Comparison of ENCODE assay signal across 28 cellular contexts in genomic region chr3:11596387-11596786, GRCh38. TPM values are rescaled to one million over a fixed set of nuclear protein-coding genes. Genes with fewer than 3 reads are reported as not detected.
A peak's percentile ranks its signal among the peaks of the same experiment; 100 is the strongest.
DNase-seq lines count a peak whose midpoint lies in the region; ATAC-seq and TF ChIP-seq lines count a peak whose summit lies in the region.
"Had no signal": no experiment of that assay in that cellular context is flagged by ENCODE, and none has a peak within 500 bp of the region (broad histone marks: within the 10 kb centered on the region; RNA-seq: fewer than 3 reads in every experiment).

No MANE protein-coding gene starts in this region.

- TF ChIP-seq CTCF in natural killer cell (IDR thresholded peaks at IDR 0.05) (no peak), choroid plexus epithelial cell (conservative IDR thresholded peaks at IDR 0.05; ENCODE audit: low read depth, low read length) (no peak), mesothelial cell of epicardium (IDR thresholded peaks at IDR 0.05; ENCODE audit: unreplicated experiment) (no peak), vagina (IDR thresholded peaks at IDR 0.05) (no peak)

- peak overlapping the region; percentile 29 to 42 for H3K27ac Mint-ChIP-seq in natural killer cell
- H3K27ac Mint-ChIP-seq in natural killer cell treated with Interleukin-12 subunit alpha and Interleukin-12 subunit beta and Interleukin-15 and Interleukin-18, amount 100 ng/mL, for 72 hours: no peak overlapping the region
- peak overlapping the region; percentile 47 for H3K27ac Mint-ChIP-seq in mesothelial cell of epicardium
- H3K27ac Mint-ChIP-seq in activated CD4-positive, alpha-beta T cell treated with anti-CD3 and anti-CD28 coated beads, Interleukin-2, amount 10 ng/mL, durations not matched to agents 7 days and 5 days: no peak overlapping the region
- H3K27ac Mint-ChIP-seq: activated CD4-positive, alpha-beta memory T cell treated with anti-CD3 and anti-CD28 coated beads for 36 hours; activated naive CD4-positive, alpha-beta T cell treated with anti-CD3 and anti-CD28 coated beads, Interleukin-2, amount 50 U/mL, for 72 hours; activated T-helper 1 cell treated with anti-CD3 and anti-CD28 coated beads, Interleukin-12 subunit alpha, Interleukin-12 subunit beta, Interleukin-2, Interleukin-4 antibody, amounts not matched to agents 30 ng/mL and 10 ng/mL and 1 ng/mL, durations not matched to agents 14 hours and 24 hours and 36 hours; T-helper 17 cell had no signal

- H3K4me1 Mint-ChIP-seq in natural killer cell (peaks cover 57 to 63% of the 10 kb centered on the region in 2 donors), mesothelial cell of epicardium (peaks cover 50% of the 10 kb centered on the region)
- peaks cover 23 to 32% of the 10 kb centered on the region in 2 donors for H3K4me1 Mint-ChIP-seq in natural killer cell treated with Interleukin-12 subunit alpha and Interleukin-12 subunit beta and Interleukin-15 and Interleukin-18, amount 100 ng/mL, for 72 hours (ENCODE audit: low read depth in 2 of 2)
- peaks cover 14% of the 10 kb centered on the region for H3K4me1 Mint-ChIP-seq in activated CD4-positive, alpha-beta T cell treated with anti-CD3 and anti-CD28 coated beads, Interleukin-2, amount 10 ng/mL, durations not matched to agents 7 days and 5 days

- no peak overlapping the region for H3K27ac ChIP-seq in vagina
- H3K27ac ChIP-seq: epithelial cell of prostate, GM23248, neutrophil, upper lobe of left lung had no signal

- CTCF ChIA-PET in activated CD4-positive, alpha-beta T cell treated with anti-CD3 and anti-CD28 coated beads, Interleukin-2, amount 10 ng/mL, durations not matched to agents 7 days and 5 days (lab: Charles Lee): no interaction called here

- no peak overlapping the region for H3K4me3 ChIP-seq in choroid plexus epithelial cell (ENCODE audit: low read depth, low read length)
- H3K4me3 ChIP-seq in vagina: no peak overlapping the region
- H3K4me3 ChIP-seq: GM23248, lung, upper lobe of left lung had no signal

- intact Hi-C loops in natural killer cell (cut with micrococcal nuclease): no loop called here
- intact Hi-C loops in vagina (cut with DNase I): no loop called here

- H3K27me3 Mint-ChIP-seq in natural killer cell (ENCODE audit: low read depth in 2 of 2): no peaks in the 10 kb centered on the region
- H3K27me3 Mint-ChIP-seq in natural killer cell treated with Interleukin-12 subunit alpha and Interleukin-12 subunit beta and Interleukin-15 and Interleukin-18, amount 100 ng/mL, for 72 hours: no peaks in the 10 kb centered on the region
- no peaks in the 10 kb centered on the region for H3K27me3 Mint-ChIP-seq in mesothelial cell of epicardium (ENCODE audit: low read depth)
- H3K27me3 Mint-ChIP-seq in activated CD4-positive, alpha-beta T cell treated with anti-CD3 and anti-CD28 coated beads, Interleukin-2, amount 10 ng/mL, durations not matched to agents 7 days and 5 days: no peaks in the 10 kb centered on the region
- H3K27me3 Mint-ChIP-seq: activated CD4-positive, alpha-beta memory T cell treated with anti-CD3 and anti-CD28 coated beads for 36 hours; central memory CD8-positive, alpha-beta T cell; T-helper 17 cell had no signal

- no peaks in the 10 kb centered on the region for H3K27me3 ChIP-seq in vagina
- H3K27me3 ChIP-seq: BE2C, neutrophil, upper lobe of left lung had no signal

- no peak for ATAC-seq in natural killer cell
- ATAC-seq in natural killer cell treated with Interleukin-12 subunit alpha and Interleukin-12 subunit beta and Interleukin-15 and Interleukin-18, amount 100 ng/mL, for 72 hours: no peak
- ATAC-seq: activated CD4-positive, CD25-positive, alpha-beta regulatory T cell treated with anti-CD3 and anti-CD28 coated beads, Interleukin-2, amount 50 U/mL, for 24 hours; activated naive CD4-positive, alpha-beta T cell treated with anti-CD3 and anti-CD28 coated beads, Interleukin-2, amount 50 U/mL, for 72 hours; T-helper 17 cell had no signal

- H3K4me1 ChIP-seq in vagina: peaks cover 54% of the 10 kb centered on the region
- H3K4me1 ChIP-seq: BE2C had no signal

- no peak overlapping the region for H3K4me3 Mint-ChIP-seq in natural killer cell
- no peak overlapping the region for H3K4me3 Mint-ChIP-seq in natural killer cell treated with Interleukin-12 subunit alpha and Interleukin-12 subunit beta and Interleukin-15 and Interleukin-18, amount 100 ng/mL, for 72 hours
- H3K4me3 Mint-ChIP-seq in mesothelial cell of epicardium: no peak overlapping the region
- H3K4me3 Mint-ChIP-seq in activated CD4-positive, alpha-beta T cell treated with anti-CD3 and anti-CD28 coated beads, Interleukin-2, amount 10 ng/mL, durations not matched to agents 7 days and 5 days: no peak overlapping the region
- H3K4me3 Mint-ChIP-seq: activated CD4-positive, alpha-beta memory T cell treated with anti-CD3 and anti-CD28 coated beads for 36 hours; activated T-helper 1 cell treated with anti-CD3 and anti-CD28 coated beads, Interleukin-12 subunit alpha, Interleukin-12 subunit beta, Interleukin-2, Interleukin-4 antibody, amounts not matched to agents 30 ng/mL and 10 ng/mL and 1 ng/mL, durations not matched to agents 14 hours and 24 hours and 36 hours; central memory CD8-positive, alpha-beta T cell; T-helper 17 cell had no signal

- no peak for TF ChIP-seq POLR2A in vagina (IDR thresholded peaks at IDR 0.05)

- DNase-seq in natural killer cell (no peak), choroid plexus epithelial cell (ENCODE audit: low read depth) (peak; percentile 23), mesothelial cell of epicardium (ENCODE audit: low spot score in 2 of 2, unreplicated experiment in 2 of 2) (no peak), vagina (ENCODE audit: extremely low spot score in 2 of 2) (peak; percentile 19 to 40), RKO (ENCODE audit: low spot score) (no peak), occipital lobe (lab: John Stamatoyannopoulos, UW) (no peak)
- DNase-seq in natural killer cell treated with Interleukin-12 subunit alpha and Interleukin-12 subunit beta and Interleukin-15 and Interleukin-18, amount 100 ng/mL, for 72 hours (ENCODE audit: low spot score): no peak
- DNase-seq in activated CD4-positive, alpha-beta T cell treated with anti-CD3 and anti-CD28 coated beads, Interleukin-2, amount 10 ng/mL, durations not matched to agents 7 days and 5 days: no peak
- DNase-seq: activated CD4-positive, alpha-beta memory T cell treated with anti-CD3 and anti-CD28 coated beads for 36 hours; activated CD8-positive, alpha-beta memory T cell treated with anti-CD3 and anti-CD28 coated beads, Interleukin-2, amount 50 U/mL, for 4 hours; BE2C; glutamatergic neuron; GM23248; MV-4-11; NCI-H1694; NCI-H2227 treated with DMSO at 0.1 percent for 48 hours; SK-N-SH; small intestine; stimulated activated CD4-positive, alpha-beta T cell treated with anti-CD3 and anti-CD28 coated beads, Interleukin-2, amount 100 ng/mL, for 24 hours; T-helper 17 cell; upper lobe of left lung had no signal

- no peaks in the 10 kb centered on the region for H3K36me3 ChIP-seq in vagina
- H3K36me3 ChIP-seq: BE2C had no signal

- H3K36me3 Mint-ChIP-seq in natural killer cell (no peaks in the 10 kb centered on the region), mesothelial cell of epicardium (peaks cover 49% of the 10 kb centered on the region)
- H3K36me3 Mint-ChIP-seq in natural killer cell treated with Interleukin-12 subunit alpha and Interleukin-12 subunit beta and Interleukin-15 and Interleukin-18, amount 100 ng/mL, for 72 hours: peaks cover 19% of the 10 kb centered on the region
- peaks cover 60% of the 10 kb centered on the region for H3K36me3 Mint-ChIP-seq in activated CD4-positive, alpha-beta T cell treated with anti-CD3 and anti-CD28 coated beads, Interleukin-2, amount 10 ng/mL, durations not matched to agents 7 days and 5 days (ENCODE audit: low read depth)

- H3K9me3 ChIP-seq in vagina: no peaks in the 10 kb centered on the region
- H3K9me3 ChIP-seq: BE2C, neutrophil, SK-N-SH, upper lobe of left lung had no signal

- H3K9me3 Mint-ChIP-seq in natural killer cell (no peaks in the 10 kb centered on the region), mesothelial cell of epicardium (peaks cover 8% of the 10 kb centered on the region)
- no peaks in the 10 kb centered on the region for H3K9me3 Mint-ChIP-seq in natural killer cell treated with Interleukin-12 subunit alpha and Interleukin-12 subunit beta and Interleukin-15 and Interleukin-18, amount 100 ng/mL, for 72 hours
- H3K9me3 Mint-ChIP-seq in activated CD4-positive, alpha-beta T cell treated with anti-CD3 and anti-CD28 coated beads, Interleukin-2, amount 10 ng/mL, durations not matched to agents 7 days and 5 days: peaks cover 12% of the 10 kb centered on the region
- H3K9me3 Mint-ChIP-seq: activated CD4-positive, alpha-beta memory T cell treated with anti-CD3 and anti-CD28 coated beads for 36 hours; central memory CD8-positive, alpha-beta T cell had no signal

- POLR2A ChIA-PET in activated CD4-positive, alpha-beta T cell treated with anti-CD3 and anti-CD28 coated beads, Interleukin-2, amount 10 ng/mL, durations not matched to agents 7 days and 5 days (lab: Charles Lee): no interaction called here

RNA-seq across cellular contexts. Expression of gene VGLL4, which starts 47.3 kb away (rescaled TPM):
- total RNA-seq in natural killer cell (10 to 100 TPM; 29.5 to 42.8 (median 34.6) TPM), mesothelial cell of epicardium (137 to 140 TPM (median 138 TPM) in 3 replicates), vagina (99.4 TPM), occipital lobe (86.1 TPM)
- total RNA-seq in natural killer cell treated with Interleukin-12 subunit alpha and Interleukin-12 subunit beta and Interleukin-15 and Interleukin-18, amount 100 ng/mL, for 72 hours: 10 to 100 TPM; 50.4 to 52.9 TPM
- total RNA-seq in activated CD4-positive, alpha-beta T cell treated with anti-CD3 and anti-CD28 coated beads, Interleukin-2, amount 10 ng/mL, durations not matched to agents 7 days and 5 days: 10 to 100 TPM; 34.2 to 35.5 TPM

Comparison
In these comparisons a context has a peak if more than half of its experiments do, and no peak if none do; other contexts are left out.
1. H3K27ac Mint-ChIP-seq: peak in natural killer cell (2 of 2) and mesothelial cell of epicardium (single experiment); none in natural killer cell treated with Interleukin-12 subunit alpha and Interleukin-12 subunit beta and Interleukin-15 and Interleukin-18, amount 100 ng/mL, for 72 hours (0 of 2) and activated CD4-positive, alpha-beta T cell treated with anti-CD3 and anti-CD28 coated beads, Interleukin-2, amount 10 ng/mL, durations not matched to agents 7 days and 5 days (single experiment).
2. DNase-seq: peak in choroid plexus epithelial cell (single experiment) and vagina (2 of 2); none in natural killer cell (single experiment), natural killer cell treated with Interleukin-12 subunit alpha and Interleukin-12 subunit beta and Interleukin-15 and Interleukin-18, amount 100 ng/mL, for 72 hours (single experiment), mesothelial cell of epicardium (0 of 2), RKO (single experiment), activated CD4-positive, alpha-beta T cell treated with anti-CD3 and anti-CD28 coated beads, Interleukin-2, amount 10 ng/mL, durations not matched to agents 7 days and 5 days (single experiment) and occipital lobe (single experiment).